Comparison of ENCODE assay signal across 15 cellular contexts in the genomic region with DNA sequence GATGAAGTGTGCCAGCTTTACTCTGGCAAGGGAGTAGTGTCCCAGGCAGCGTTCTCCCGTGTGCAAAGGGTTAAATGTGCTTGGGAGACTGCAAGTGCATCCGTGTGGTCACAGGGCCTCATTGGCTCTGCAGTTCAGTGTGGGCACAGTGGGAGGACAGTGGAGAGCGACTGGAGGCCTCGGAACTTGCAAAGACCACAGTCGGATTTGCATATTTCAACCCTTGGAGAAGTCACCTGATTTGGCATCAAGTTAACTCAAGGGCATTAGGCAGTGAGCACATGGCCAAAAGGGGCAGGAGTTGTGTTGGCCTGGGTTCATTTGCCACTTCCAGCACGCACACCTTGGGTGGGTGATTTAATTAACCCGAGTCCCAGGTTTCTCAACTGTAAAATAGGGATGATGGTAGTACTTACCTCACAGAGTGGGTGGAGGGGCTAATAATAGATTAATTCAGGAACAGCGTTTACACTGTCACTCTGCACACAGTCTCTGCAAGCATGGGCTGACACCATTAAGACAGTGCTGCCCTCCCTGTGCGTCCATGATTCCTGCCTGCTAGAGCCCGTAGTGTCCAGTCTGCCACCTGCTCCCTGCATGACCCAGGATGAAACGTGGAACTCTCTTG. TPM values are rescaled to one million over a fixed set of nuclear protein-coding genes. Genes with fewer than 3 reads are reported as not detected.
DNase-seq lines count a peak whose midpoint lies in the region; ATAC-seq, FAIRE-seq and TF ChIP-seq lines count a peak whose summit lies in the region.
"Had no signal": no experiment of that assay in that cellular context is flagged by ENCODE, and none has a peak within 500 bp of the region (broad histone marks: within the 10 kb centered on the region; RNA-seq: fewer than 3 reads in every experiment).

No MANE protein-coding gene starts in this region.

- H3K27me3 Mint-ChIP-seq in memory B cell, result no peaks in the 10 kb centered on the region

- intact Hi-C loops in HepG2 (cut with micrococcal nuclease; ENCODE audit: unreplicated experiment), result no loop called here
- intact Hi-C loops in Right ventricle myocardium superior (cut with DNase I), result no loop called here

- peak overlapping the region; percentile 71 for H3K4me3 Mint-ChIP-seq in memory B cell

- H3K9me3 Mint-ChIP-seq in activated naive CD4-positive, alpha-beta T cell treated with anti-CD3 and anti-CD28 coated beads, Interleukin-2, amount 50 U/mL, for 72 hours, result no peaks in the 10 kb centered on the region
- H3K9me3 Mint-ChIP-seq in memory B cell, result no peaks in the 10 kb centered on the region

- TF ChIP-seq RAD21 in HepG2 (CRISPR knock-in tag; IDR thresholded peaks at IDR 0.05), result no peak

- H3K4me1 ChIP-seq in ACC112 (ENCODE audit: control insufficient read depth, insufficient read depth, low read length, unreplicated experiment) (peaks cover 54% of the 10 kb centered on the region), HepG2 (ENCODE audit: insufficient read depth, low read length) (peaks cover 6% of the 10 kb centered on the region)

- FAIRE-seq in GM12891 (lab: Jason Lieb, UNC) (peak; percentile 35), HepG2 (lab: Jason Lieb, UNC) (no peak)
- FAIRE-seq: pancreas had no signal

- no peak overlapping the region for H3K9ac ChIP-seq in HepG2 (ENCODE audit: insufficient read depth, low read depth, low read length)

- DNase-seq in GM12891 (ENCODE audit: insufficient read length, low spot score) (no peak), memory B cell (ENCODE audit: low spot score in 2 of 2) (no peak), NCI-H2196 (lab: John Stamatoyannopoulos, UW; ENCODE audit: unreplicated experiment) (no peak), HepG2 (ENCODE audit: low spot score) (no peak), Right ventricle myocardium superior (no peak)
- DNase-seq in activated naive CD4-positive, alpha-beta T cell treated with anti-CD3 and anti-CD28 coated beads, Interleukin-2, amount 50 U/mL, for 72 hours (ENCODE audit: low spot score in 2 of 2), result no peak
- DNase-seq: activated T-cell treated with anti-CD3 and anti-CD28 coated beads, Interleukin-2, amount 50 U/mL, for 48 hours; erythroblast; lower lobe of right lung; NCI-H1436 treated with DMSO at 0.1 percent for 48 hours had no signal

- peaks cover 70% of the 10 kb centered on the region for H3K4me1 Mint-ChIP-seq in memory B cell

- BruUV-seq in HepG2 (replicated peaks; lab: Mats Ljungman, UMichigan), result no TSS peak

- 96% methylated on average over 11 of the region's 12 CpGs for WGBS in HepG2 (ENCODE audit: low lambda C conversion rate)

- H3K27ac ChIP-seq in ACC112 (ENCODE audit: low read depth, low read length) (peak overlapping the region; percentile 10; the same call in 1 of the 2 replicates), HepG2 (ENCODE audit: extremely low read length, insufficient read depth, low read length) (no peak overlapping the region)
- H3K27ac ChIP-seq: C4-2B, cardiac muscle cell, lower lobe of right lung, pancreas had no signal

- TF ChIP-seq CTCF in HepG2 (CRISPR knock-in tag; IDR thresholded peaks at IDR 0.05), result no peak

- CTCF ChIA-PET in HepG2 (lab: Yijun Ruan, JAX; ENCODE audit: low intra/inter-chr PET ratio, low total read pairs), result no interaction called here

- TF ChIP-seq EP300 in HepG2 (IDR thresholded peaks at IDR 0.05; ENCODE audit: low read depth in 2 of 2, low read length in 2 of 2) (no peak), HepG2 (CRISPR knock-in tag; IDR thresholded peaks at IDR 0.05; ENCODE audit: borderline replicate concordance) (no peak)

- in situ Hi-C loops in HepG2 (cut with HindIII; ENCODE audit: extremely low pct_ligation_motif_present, low pct_unique_long_range_greater_than_20kb), result no loop called here

- peak overlapping the region; percentile 70 to 82 for H3K27ac Mint-ChIP-seq in activated naive CD4-positive, alpha-beta T cell treated with anti-CD3 and anti-CD28 coated beads, Interleukin-2, amount 50 U/mL, for 72 hours
- H3K27ac Mint-ChIP-seq in memory B cell, result peak overlapping the region; percentile 88

- H2AFZ ChIP-seq in ACC112 (ENCODE audit: low read length, unreplicated experiment), result no peak overlapping the region
- H2AFZ ChIP-seq in HepG2 (ENCODE audit: low read length), result no peak overlapping the region

- TF ChIP-seq POLR2A in GM12891 (IDR thresholded peaks at IDR 0.05; ENCODE audit: low read depth, low read length), result no peak
- TF ChIP-seq POLR2A in HepG2 (IDR thresholded peaks at IDR 0.05; ENCODE audit: insufficient read depth in 1 of 2, low read depth in 2 of 2, low read length in 2 of 2), result no peak

- H3K27me3 ChIP-seq in ACC112 (ENCODE audit: insufficient read depth, low read length) (no peaks in the 10 kb centered on the region), HepG2 (ENCODE audit: control insufficient read depth in 1 of 2, insufficient read depth in 2 of 2, low read length in 2 of 2) (no peaks in the 10 kb centered on the region)
- H3K27me3 ChIP-seq: cardiac muscle cell, pancreas had no signal

- no peaks in the 10 kb centered on the region for H4K20me1 ChIP-seq in HepG2 (ENCODE audit: insufficient read depth, low read length)

- peaks cover 24 to 33% of the 10 kb centered on the region in 2 donors for H3K36me3 Mint-ChIP-seq in activated naive CD4-positive, alpha-beta T cell treated with anti-CD3 and anti-CD28 coated beads, Interleukin-2, amount 50 U/mL, for 72 hours
- H3K36me3 Mint-ChIP-seq in memory B cell, result peaks cover 21% of the 10 kb centered on the region

- H3K79me2 ChIP-seq in ACC112 (ENCODE audit: control insufficient read depth, insufficient read depth, low read length, unreplicated experiment), result peaks cover 19% of the 10 kb centered on the region
- H3K79me2 ChIP-seq in HepG2 (ENCODE audit: insufficient read depth, low read length), result no peaks in the 10 kb centered on the region

- H3K9me3 ChIP-seq in HepG2 (ENCODE audit: low read length), result no peaks in the 10 kb centered on the region
- H3K9me3 ChIP-seq: lower lobe of right lung, pancreas had no signal

- no peak for ATAC-seq in activated naive CD4-positive, alpha-beta T cell treated with anti-CD3 and anti-CD28 coated beads, Interleukin-2, amount 50 U/mL, for 72 hours
- ATAC-seq in memory B cell (ENCODE audit: low read depth) (no peak), GM21447 (IDR thresholded peaks at IDR 0.05; ENCODE audit: unreplicated experiment) (no peak), HepG2 (no peak), Right ventricle myocardium superior (ENCODE audit: poor library complexity) (no peak)

- H3K4me2 ChIP-seq in HepG2 (ENCODE audit: low read depth, low read length), result no peak overlapping the region

- POLR2A ChIA-PET in HepG2 (lab: Yijun Ruan, JAX), result no interaction called here

- no peak overlapping the region for H3K4me3 ChIP-seq in ACC112 (ENCODE audit: low read depth, low read length)
- no peak overlapping the region for H3K4me3 ChIP-seq in HepG2 (replicated peaks in 1 of 3; ENCODE audit: insufficient read depth in 1 of 3, low read depth in 2 of 3, low read length in 3 of 3)
- H3K4me3 ChIP-seq: cardiac muscle cell, lower lobe of right lung, pancreas had no signal

- H3K36me3 ChIP-seq in ACC112 (ENCODE audit: insufficient read depth, low read length), result no peaks in the 10 kb centered on the region
- peaks cover 6 to 31% of the 10 kb centered on the region in 2 experiments; a peak in 4 of 5 replicates for H3K36me3 ChIP-seq in HepG2 (replicated peaks in 1 of 2; ENCODE audit: control insufficient read depth in 1 of 2, insufficient read depth in 2 of 2, low read length in 2 of 2)
- H3K36me3 ChIP-seq: cardiac muscle cell had no signal

TF ChIP-seq in GM12891, 5 proteins besides CTCF, POLR2A, EP300 and RAD21:
- peak; percentile 72; the same call in 1 of the 2 replicates for TF ChIP-seq POU2F2 (IDR thresholded peaks at IDR 0.05; ENCODE audit: low read depth, low read length)
- TF ChIP-seq PAX5 (IDR thresholded peaks at IDR 0.05; ENCODE audit: insufficient read depth, low read length, severe bottlenecking), result no peak
- TF ChIP-seq SPI1 (IDR thresholded peaks at IDR 0.05; ENCODE audit: low read depth, low read length), result no peak
- TF ChIP-seq POLR2AphosphoS5 (IDR thresholded peaks at IDR 0.05; ENCODE audit: low read depth, low read length), result no peak

TF ChIP-seq in HepG2, 621 proteins besides CTCF, POLR2A, EP300 and RAD21:
- no peak for TF ChIP-seq ZNF747 (CRISPR knock-in tag; IDR thresholded peaks at IDR 0.05; ENCODE audit: borderline replicate concordance)

RNA-seq across cellular contexts. Expression of gene JADE2, which starts 22.6 kb away (rescaled TPM):
- 19.6 TPM for polyA plus RNA-seq in GM12891 (2012; ENCODE audit: low read depth, missing spikeins)
- 10 to 100 TPM; 73.4 to 80.8 TPM for total RNA-seq in activated naive CD4-positive, alpha-beta T cell treated with anti-CD3 and anti-CD28 coated beads, Interleukin-2, amount 50 U/mL, for 72 hours
- total RNA-seq in HepG2 (2016; rRNA removed; fragmentation: Illumina TruSeq; extraction: Trizol), result 15.1 and 15.6 TPM in 2 replicates
- 3.9 and 4.4 TPM in 2 replicates for total RNA-seq in HepG2 (2016; cell fraction: cytosol; rRNA removed; fragmentation: Illumina TruSeq; extraction: Trizol; ENCODE audit: low read depth)
- total RNA-seq in HepG2 (2016; cell fraction: insoluble cytoplasmic fraction; rRNA removed; fragmentation: Illumina TruSeq; extraction: Trizol), result 15.7 and 16.4 TPM in 2 replicates
- total RNA-seq in HepG2 (2016; cell fraction: membrane; rRNA removed; fragmentation: Illumina TruSeq; extraction: Trizol), result 9.9 and 14.2 TPM in 2 replicates
- total RNA-seq in HepG2 (2016; cell fraction: nucleus; rRNA removed; fragmentation: Illumina TruSeq; extraction: Trizol), result 10.7 and 11.7 TPM in 2 replicates
- 7.5 and 9.1 TPM in 2 replicates for polyA plus RNA-seq in HepG2 (2011; rRNA removed)
- 6.2 and 7.4 TPM in 2 replicates for polyA plus RNA-seq in HepG2 (2011; cell fraction: cytosol; rRNA removed)
- 10.9 and 11.6 TPM in 2 replicates for polyA plus RNA-seq in HepG2 (2011; cell fraction: nucleus; rRNA removed)
- polyA plus RNA-seq in HepG2 (2012), result 5.4 and 7.6 TPM in 2 replicates
- 1.7 and 2.3 TPM in 2 replicates for polyA plus RNA-seq in HepG2 (2016; cell fraction: cytosol; fragmentation: Illumina TruSeq; extraction: Trizol; ENCODE audit: low read depth)
- polyA plus RNA-seq in HepG2 (2016; cell fraction: insoluble cytoplasmic fraction; fragmentation: Illumina TruSeq; extraction: Trizol; ENCODE audit: low read depth), result 10.3 and 12.8 TPM in 2 replicates
- polyA plus RNA-seq in HepG2 (2016; cell fraction: membrane; fragmentation: Illumina TruSeq; extraction: Trizol; ENCODE audit: low read depth), result 4.9 and 6.8 TPM in 2 replicates
- 12.5 and 13.5 TPM in 2 replicates for polyA plus RNA-seq in HepG2 (2016; cell fraction: nucleus; fragmentation: Illumina TruSeq; extraction: Trizol; ENCODE audit: insufficient read depth, low read depth)
- 17.4 and 97.1 TPM in 2 replicates for polyA minus RNA-seq in HepG2 (2011; rRNA and poly(A)+ RNA removed; ENCODE audit: low replicate concordance)
- 6.2 and 12.3 TPM in 2 replicates for polyA minus RNA-seq in HepG2 (2011; cell fraction: cytosol; rRNA and poly(A)+ RNA removed)
- polyA minus RNA-seq in HepG2 (2011; cell fraction: nucleus; rRNA and poly(A)+ RNA removed), result 7.2 and 7.7 TPM in 2 replicates
- total RNA-seq in Right ventricle myocardium superior, result 25.9 TPM
